12 cellular contexts compared by ENCODE assay signal in genomic region chr6:6390849-6391602, GRCh38.
DNase-seq lines count a peak whose midpoint lies in the region; ATAC-seq and TF ChIP-seq lines count a peak whose summit lies in the region.
"Had no signal": no experiment of that assay in that cellular context is flagged by ENCODE, and none has a peak within 500 bp of the region (broad histone marks: within the 10 kb centered on the region; RNA-seq: fewer than 3 reads in every experiment).

No MANE protein-coding gene starts in this region.

- TF ChIP-seq POLR2A in esophagus squamous epithelium (IDR thresholded peaks at IDR 0.05) = no peak

- ATAC-seq in GM18498 (IDR thresholded peaks at IDR 0.05; ENCODE audit: unreplicated experiment) = peak; percentile 69
- peak; percentile 46 for ATAC-seq in GM19467 (IDR thresholded peaks at IDR 0.05; ENCODE audit: unreplicated experiment)
- peak; percentile 40 for ATAC-seq in HG03064 (IDR thresholded peaks at IDR 0.05; ENCODE audit: low read depth, unreplicated experiment)
- ATAC-seq: right lobe of liver, T-cell had no signal

- H3K27ac ChIP-seq in caudate nucleus (ENCODE audit: low read depth, low read length) (no peak overlapping the region), esophagus squamous epithelium (no peak overlapping the region)
- H3K27ac ChIP-seq: right lobe of liver had no signal

- no peaks in the 10 kb centered on the region for H3K4me1 ChIP-seq in esophagus squamous epithelium

- no peak for TF ChIP-seq CTCF in esophagus squamous epithelium (IDR thresholded peaks at IDR 0.05)

- H3K4me3 ChIP-seq in esophagus squamous epithelium = no peak overlapping the region
- H3K4me3 ChIP-seq: right lobe of liver had no signal

- H3K27me3 ChIP-seq in esophagus squamous epithelium = peaks cover 0 to 17% (median 0%) of the 10 kb centered on the region in 4 donors
- H3K27me3 ChIP-seq: right lobe of liver had no signal

- intact Hi-C loops in esophagus squamous epithelium (cut with DNase I) = no loop called here

- DNase-seq in caudate nucleus (lab: John Stamatoyannopoulos, UW) = peak in 34 of 61 donors; percentile 5 to 80 (median 34)
- no peak for DNase-seq in esophagus squamous epithelium (lab: John Stamatoyannopoulos, UW)
- no peak for DNase-seq in pons (ENCODE audit: low spot score)
- DNase-seq in T1000 (lab: John Stamatoyannopoulos, UW) = no peak
- no peak for DNase-seq in hepatic stellate cell (ENCODE audit: low spot score)
- DNase-seq: activated naive CD4-positive, alpha-beta T cell treated with Interleukin-2 at 50 U/mL for 16 hours; HFFc6; right lobe of liver had no signal

- no peaks in the 10 kb centered on the region for H3K9me3 ChIP-seq in esophagus squamous epithelium
- H3K9me3 ChIP-seq: right lobe of liver had no signal

- no peaks in the 10 kb centered on the region for H3K36me3 ChIP-seq in esophagus squamous epithelium
- H3K36me3 ChIP-seq: right lobe of liver had no signal

- 54 to 83% methylated on average over 4 to 7 of the region's 7 CpGs for WGBS in esophagus squamous epithelium, 2 donors

Comparison
In these comparisons a context has a peak if more than half of its experiments do, and no peak if none do; other contexts are left out.
1. DNase-seq: peak in caudate nucleus (34 of 61); none in esophagus squamous epithelium (single experiment), pons (single experiment), T1000 (single experiment) and hepatic stellate cell (single experiment).
2. Peak in every context shown above with its lines, with median percentiles within 50 percentile points of each other: ATAC-seq.